ENCODE assay signal across 8 cellular contexts in the genomic region with DNA sequence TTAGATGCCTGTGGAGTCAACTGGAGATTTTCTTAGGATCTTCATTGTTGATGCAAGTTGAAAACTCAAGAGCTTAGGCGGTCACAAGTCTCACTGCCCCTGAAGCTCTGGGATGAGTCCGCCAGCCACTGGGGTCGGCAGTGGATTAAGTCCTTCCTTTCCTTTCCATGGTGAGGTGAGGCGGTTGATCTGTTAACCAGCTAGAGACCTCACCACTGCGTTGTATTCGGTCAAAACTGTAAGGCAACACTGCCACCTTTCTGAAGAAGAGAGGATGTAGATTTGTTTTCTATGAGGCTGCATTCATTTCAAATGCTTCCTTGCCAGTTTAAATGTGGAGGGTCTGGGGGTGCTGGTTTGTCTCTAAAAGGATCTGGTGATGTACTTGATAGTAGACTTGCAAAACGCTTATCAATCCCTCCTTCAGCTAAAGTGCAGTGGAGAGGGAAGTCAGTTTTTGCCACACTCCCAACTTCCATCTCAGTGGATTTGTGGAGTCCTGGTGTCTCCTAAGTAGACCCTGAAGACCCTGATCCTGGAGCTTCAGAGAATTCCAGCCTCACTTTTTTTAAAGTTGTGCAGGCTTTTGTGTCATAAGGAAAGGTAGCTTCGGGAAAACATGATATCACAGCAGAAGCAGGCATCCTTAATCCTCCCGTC. TPM values are rescaled to one million over a fixed set of nuclear protein-coding genes. Genes with fewer than 3 reads are reported as not detected.
DNase-seq lines count a peak whose midpoint lies in the region; ATAC-seq, FAIRE-seq and TF ChIP-seq lines count a peak whose summit lies in the region.

No MANE protein-coding gene starts in this region.

- POLR2A ChIA-PET in endothelial cell of umbilical vein (lab: Charles Lee): no interaction called here

- ATAC-seq in stimulated activated naive CD8-positive, alpha-beta T cell treated with anti-CD3 and anti-CD28 coated beads, Interleukin-15, Interleukin-2, amounts not matched to agents 100 U/mL and 50 U/mL, for 24 hours: no peak
- no peak for ATAC-seq in HG02973 (IDR thresholded peaks at IDR 0.05; ENCODE audit: unreplicated experiment)

- H3K4me3 ChIP-seq in GM12865 (ENCODE audit: low read depth, low read length) (no peak overlapping the region), endothelial cell of umbilical vein (replicated peaks in 1 of 3; ENCODE audit: insufficient read depth in 1 of 3, low read depth in 1 of 3, low read length in 3 of 3) (no peak overlapping the region), spleen (no peak overlapping the region)

- CTCF ChIA-PET in endothelial cell of umbilical vein (lab: Charles Lee): interaction anchor here (0.6 to 2.3 kb wide), 5 partner anchors 409 to 487 kb away, joined by 3 to 12 read pairs (median 5); no protein-coding TSS in a partner anchor

- no peak overlapping the region for H3K27ac ChIP-seq in endothelial cell of umbilical vein (ENCODE audit: insufficient read depth, low read depth, low read length)
- no peak overlapping the region for H3K27ac ChIP-seq in spleen

- no peak overlapping the region for H2AFZ ChIP-seq in endothelial cell of umbilical vein (ENCODE audit: low read depth, low read length)

- H3K4me2 ChIP-seq in endothelial cell of umbilical vein (ENCODE audit: insufficient read depth, low read length): no peak overlapping the region

- no peak overlapping the region for H3K9ac ChIP-seq in endothelial cell of umbilical vein (replicated peaks; ENCODE audit: extremely low read depth, insufficient read depth, low read length)

- no peaks in the 10 kb centered on the region for H3K4me1 ChIP-seq in endothelial cell of umbilical vein (ENCODE audit: control insufficient read depth, extremely low read depth, insufficient read depth, low read length)
- peaks cover 0 to 16% (median 11%) of the 10 kb centered on the region in 6 donors for H3K4me1 ChIP-seq in spleen

- intact Hi-C loops in endothelial cell of umbilical vein (cut with micrococcal nuclease) (loop anchor here (1.0 to 5.0 kb wide), 4 partner anchors 121 to 411 kb away; no protein-coding TSS in a partner anchor), spleen (cut with DNase I; ENCODE audit: low total_unique reads) (loop anchor here (5.0 kb wide), 1 partner anchor 410 kb away; no protein-coding TSS in a partner anchor)

- no peaks in the 10 kb centered on the region for H3K9me3 ChIP-seq in endothelial cell of umbilical vein (replicated peaks; ENCODE audit: control insufficient read depth, insufficient read depth, low read length)
- H3K9me3 ChIP-seq in spleen: no peaks in the 10 kb centered on the region

- DNase-seq in GM12865 (ENCODE audit: low read depth) (peak; percentile 54), NCI-H748 (lab: John Stamatoyannopoulos, UW; ENCODE audit: unreplicated experiment) (peak; percentile 37), endothelial cell of umbilical vein (ENCODE audit: low read depth, low spot score) (peak; percentile 5), myocyte (ENCODE audit: low read depth) (peak; percentile 56), spleen (no peak)
- DNase-seq in effector CD4-positive, alpha-beta T cell: no peak
- DNase-seq in stimulated activated naive CD8-positive, alpha-beta T cell treated with anti-CD3 and anti-CD28 coated beads, Interleukin-15, Interleukin-2, amounts not matched to agents 100 U/mL and 50 U/mL, for 24 hours: no peak

- no TSS peak for BruUV-seq in endothelial cell of umbilical vein (replicated peaks; lab: Mats Ljungman, UMichigan)

- no peaks in the 10 kb centered on the region for H3K79me2 ChIP-seq in endothelial cell of umbilical vein (ENCODE audit: control insufficient read depth, insufficient read depth, low read length)

- WGBS in spleen, 5 donors: 22 to 31% (median 25%) methylated on average over 9 of the region's 9 CpGs

- TF ChIP-seq POLR2A in endothelial cell of umbilical vein (IDR thresholded peaks at IDR 0.05; ENCODE audit: low read depth, low read length) (no peak), spleen (IDR thresholded peaks at IDR 0.05) (no peak)

- no peaks in the 10 kb centered on the region for H3K9me1 ChIP-seq in endothelial cell of umbilical vein (replicated peaks; ENCODE audit: control insufficient read depth, extremely low read depth, insufficient read depth, low read length)

- dilution Hi-C loops in endothelial cell of umbilical vein (cut with MboI; ENCODE audit: extremely low pct_ligation_motif_present, low sequenced_read_pairs): no loop called here

- FAIRE-seq in endothelial cell of umbilical vein (lab: Jason Lieb, UNC): no peak

- H3K36me3 ChIP-seq in endothelial cell of umbilical vein (ENCODE audit: control insufficient read depth in 2 of 2, extremely low read depth in 1 of 2, insufficient read depth in 2 of 2, low read length in 2 of 2): no peaks in the 10 kb centered on the region
- H3K36me3 ChIP-seq in spleen: no peaks in the 10 kb centered on the region

- H4K20me1 ChIP-seq in endothelial cell of umbilical vein (replicated peaks; ENCODE audit: control insufficient read depth, extremely low read depth, insufficient read depth, low read length): no peaks in the 10 kb centered on the region

- TF ChIP-seq CTCF in GM12865 (IDR thresholded peaks at IDR 0.05; ENCODE audit: insufficient read depth, low read depth, low read length, missing control alignments): peak; percentile 25
- TF ChIP-seq CTCF in endothelial cell of umbilical vein (IDR thresholded peaks at IDR 0.05; ENCODE audit: extremely low read depth in 1 of 2, insufficient read depth in 1 of 2, low read depth in 1 of 2, low read length in 2 of 2): no peak
- peak in 2 of 11 experiments; percentile 26 to 39 for TF ChIP-seq CTCF in spleen (IDR thresholded peaks at IDR 0.05 in 8 of 11, conservative IDR thresholded peaks at IDR 0.05 in 3 of 11)

- H3K27me3 ChIP-seq in endothelial cell of umbilical vein (ENCODE audit: control insufficient read depth in 2 of 2, insufficient read depth in 2 of 2, low read length in 2 of 2) (peaks cover 14 to 18% of the 10 kb centered on the region in 2 experiments), spleen (replicated peaks in 1 of 7) (peaks cover 0 to 53% (median 33%) of the 10 kb centered on the region in 7 donors)

TF ChIP-seq in endothelial cell of umbilical vein, 7 proteins besides CTCF, POLR2A, EP300 and RAD21:
- TF ChIP-seq POLR2AphosphoS5 (IDR thresholded peaks at IDR 0.05; ENCODE audit: insufficient read depth, low read depth, low read length): no peak
- no peak for TF ChIP-seq JUN (IDR thresholded peaks at IDR 0.05; ENCODE audit: borderline replicate concordance, insufficient read depth, insufficient read length, low read depth)
- TF ChIP-seq GATA2 (IDR thresholded peaks at IDR 0.05; ENCODE audit: insufficient read depth, insufficient read length, low read depth, low read length): no peak
- TF ChIP-seq, protein P1, sequence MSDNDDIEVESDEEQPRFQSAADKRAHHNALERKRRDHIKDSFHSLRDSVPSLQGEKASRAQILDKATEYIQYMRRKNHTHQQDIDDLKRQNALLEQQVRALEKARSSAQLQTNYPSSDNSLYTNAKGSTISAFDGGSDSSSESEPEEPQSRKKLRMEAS (IDR thresholded peaks at IDR 0.05; ENCODE audit: insufficient read depth, insufficient read length): no peak
- TF ChIP-seq MYC (IDR thresholded peaks at IDR 0.05; ENCODE audit: low read depth, low read length): no peak
- TF ChIP-seq FOS (IDR thresholded peaks at IDR 0.05; ENCODE audit: borderline replicate concordance, insufficient read depth, low read length): no peak
- TF ChIP-seq EZH2 (IDR thresholded peaks at IDR 0.05; ENCODE audit: borderline replicate concordance, low read depth, low read length, severe bottlenecking): no peak

RNA-seq across cellular contexts. Expression of a gene that starts 1.7 kb away (rescaled TPM):
- total RNA-seq in endothelial cell of umbilical vein (not detected in 2 replicates), myocyte (0.05 TPM in 1 of 2 replicates, not detected in the other), spleen (1 to 10 TPM in 3 of 7 donors, under 1 TPM in 4; 0.33 to 2.5 (median 0.98) TPM)
- polyA plus RNA-seq in endothelial cell of umbilical vein (not detected in 2 replicates), spleen (under 1 TPM; 0.17 to 0.54 (median 0.29) TPM)
- polyA plus RNA-seq in endothelial cell of umbilical vein (2011; cell fraction: cytosol; rRNA removed): not detected in 2 replicates
- not detected in 2 replicates for polyA plus RNA-seq in endothelial cell of umbilical vein (2011; cell fraction: nucleus; rRNA removed)
- polyA plus RNA-seq in endothelial cell of umbilical vein (2012): not detected in 2 replicates
- polyA minus RNA-seq in endothelial cell of umbilical vein: not detected in 2 replicates
- not detected for polyA minus RNA-seq in endothelial cell of umbilical vein (2011; cell fraction: cytosol; rRNA and poly(A)+ RNA removed)
- not detected in 2 replicates for polyA minus RNA-seq in endothelial cell of umbilical vein (2011; cell fraction: nucleus; rRNA and poly(A)+ RNA removed)
- polyA plus RNA-seq in myocyte (2012): not detected

Comparison
In these comparisons a context has a peak if more than half of its experiments do, and no peak if none do; other contexts are left out.
1. DNase-seq: peak in GM12865 (single experiment), NCI-H748 (single experiment), endothelial cell of umbilical vein (single experiment) and myocyte (single experiment); none in spleen (single experiment), effector CD4-positive, alpha-beta T cell (single experiment) and stimulated activated naive CD8-positive, alpha-beta T cell treated with anti-CD3 and anti-CD28 coated beads, Interleukin-15, Interleukin-2, amounts not matched to agents 100 U/mL and 50 U/mL, for 24 hours (single experiment).